ENCODE assay signal across 16 cellular contexts in genomic region chr3:42287423-42287822, GRCh38. TPM values are rescaled to one million over a fixed set of nuclear protein-coding genes. Genes with fewer than 3 reads are reported as not detected.
"Had no signal": no experiment of that assay in that cellular context is flagged by ENCODE, and none has a peak within 500 bp of the region (broad histone marks: within the 10 kb centered on the region; RNA-seq: fewer than 3 reads in every experiment).

No MANE protein-coding gene starts in this region.

RNA-seq across cellular contexts. Expression of gene CCK, which starts 21.4 kb away (rescaled TPM):
- total RNA-seq: naive thymus-derived CD4-positive, alpha-beta T cell; naive thymus-derived CD8-positive, alpha-beta T cell; natural killer cell treated with Interleukin-12 subunit alpha and Interleukin-12 subunit beta and Interleukin-15 and Interleukin-18, amount 100 ng/mL, for 72 hours; neural crest cell; osteoblast; ovary; posterior vena cava; psoas muscle; pulmonary artery endothelial cell; right atrium auricular region; right cardiac atrium; right lobe of liver; sciatic nerve; smooth muscle cell; spleen had no signal
- polyA plus RNA-seq: naive thymus-derived CD4-positive, alpha-beta T cell; naive thymus-derived CD8-positive, alpha-beta T cell; neural cell; ovary; right cardiac atrium; smooth muscle cell; spleen had no signal
